Comparison of ENCODE assay signal across 19 cellular contexts in the genomic region with DNA sequence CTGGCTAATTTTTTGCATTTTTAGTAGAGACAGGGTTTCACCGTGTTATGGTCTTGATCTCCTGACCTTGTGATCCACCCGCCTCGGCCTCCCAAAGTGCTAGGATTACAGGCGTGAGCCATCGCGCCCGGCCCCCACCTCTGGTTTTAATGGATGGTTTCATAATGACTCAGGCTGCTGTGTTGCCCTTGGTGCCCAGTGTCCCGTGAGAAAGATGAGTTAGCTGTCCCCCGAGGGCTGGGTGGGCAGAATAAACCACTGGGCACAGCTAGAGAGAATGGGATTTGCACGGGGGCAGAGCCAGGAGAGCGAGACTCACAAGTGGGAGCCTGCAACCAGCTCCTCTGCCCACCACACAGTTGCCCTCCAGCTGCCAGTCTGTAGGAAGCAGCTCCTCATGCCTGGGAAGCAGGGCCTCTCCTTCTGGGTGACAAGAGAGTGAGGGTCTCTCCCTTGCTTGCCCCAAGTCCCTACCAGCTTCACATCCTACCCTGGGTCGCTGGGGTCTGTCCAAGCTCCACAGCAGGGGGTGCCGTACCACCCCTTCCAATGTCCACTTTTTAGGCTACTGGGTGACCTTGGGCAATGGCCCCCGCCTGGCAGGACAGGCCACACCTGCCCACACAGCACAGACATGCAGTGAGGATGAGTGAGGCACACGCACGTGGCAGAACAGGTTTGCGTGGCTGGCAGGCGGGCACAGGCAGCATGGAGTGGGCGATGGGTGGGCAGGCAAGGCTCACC. TPM values are rescaled to one million over a fixed set of nuclear protein-coding genes. Genes with fewer than 3 reads are reported as not detected.
DNase-seq lines count a peak whose midpoint lies in the region; ATAC-seq and TF ChIP-seq lines count a peak whose summit lies in the region.
"Had no signal": no experiment of that assay in that cellular context is flagged by ENCODE, and none has a peak within 500 bp of the region (broad histone marks: within the 10 kb centered on the region; RNA-seq: fewer than 3 reads in every experiment).

No MANE protein-coding gene starts in this region.

- no peak overlapping the region for H3K4me3 Mint-ChIP-seq in natural killer cell treated with Interleukin-12 subunit alpha and Interleukin-12 subunit beta and Interleukin-15 and Interleukin-18, amount 100 ng/mL, for 72 hours
- H3K4me3 Mint-ChIP-seq in natural killer cell: no peak overlapping the region
- H3K4me3 Mint-ChIP-seq: CD4-positive, alpha-beta T cell; IgD-negative memory B cell had no signal

- H3K27me3 ChIP-seq in adipocyte (replicated peaks; ENCODE audit: control insufficient read depth, insufficient read depth, low read length) (no peaks in the 10 kb centered on the region), esophagus squamous epithelium (no peaks in the 10 kb centered on the region)
- H3K27me3 ChIP-seq: pancreas had no signal

- H3K27me3 Mint-ChIP-seq in natural killer cell treated with Interleukin-12 subunit alpha and Interleukin-12 subunit beta and Interleukin-15 and Interleukin-18, amount 100 ng/mL, for 72 hours: no peaks in the 10 kb centered on the region
- no peaks in the 10 kb centered on the region for H3K27me3 Mint-ChIP-seq in natural killer cell (ENCODE audit: low read depth in 2 of 2)
- H3K27me3 Mint-ChIP-seq: CD4-positive, alpha-beta T cell; IgD-negative memory B cell had no signal

- H3K9me3 ChIP-seq in adipocyte (ENCODE audit: control insufficient read depth, low read length) (no peaks in the 10 kb centered on the region), esophagus squamous epithelium (no peaks in the 10 kb centered on the region)
- H3K9me3 ChIP-seq: A549, HAP-1, mucosa of descending colon, pancreas had no signal

- DNase-seq in natural killer cell treated with Interleukin-12 subunit alpha and Interleukin-12 subunit beta and Interleukin-15 and Interleukin-18, amount 100 ng/mL, for 72 hours (ENCODE audit: low spot score): peak; percentile 49
- DNase-seq in natural killer cell (no peak), adipocyte (ENCODE audit: low read depth) (peak; percentile 45), glomerular visceral epithelial cell (ENCODE audit: extremely low spot score) (peak; percentile 90), NCI-H187 treated with DMSO at 0.1 percent for 48 hours (lab: John Stamatoyannopoulos, UW) (no peak), AG08395 (ENCODE audit: low spot score) (no peak), NCI-H526 (lab: John Stamatoyannopoulos, UW) (no peak), esophagus squamous epithelium (lab: John Stamatoyannopoulos, UW) (no peak)
- DNase-seq: activated CD4-positive, alpha-beta T cell treated with anti-CD3 and anti-CD28 coated beads, Interleukin-2, amount 50 U/mL, for 1 hour; CD4-positive, alpha-beta T cell; left cardiac atrium; mucosa of descending colon; NCI-H2227 treated with DMSO at 0.1 percent for 48 hours; pancreas; stimulated activated naive CD4-positive, alpha-beta T cell treated with Interleukin-2 at 50 U/mL for 16 hours; trophoblast cell had no signal

- H3K4me3 ChIP-seq in adipocyte (ENCODE audit: low read length) (no peak overlapping the region), esophagus squamous epithelium (no peak overlapping the region)
- H3K4me3 ChIP-seq: A549, HAP-1, mucosa of descending colon, pancreas had no signal

- no peak for TF ChIP-seq CTCF in natural killer cell (IDR thresholded peaks at IDR 0.05)
- no peak for TF ChIP-seq CTCF in esophagus squamous epithelium (IDR thresholded peaks at IDR 0.05)

- no peaks in the 10 kb centered on the region for H3K36me3 Mint-ChIP-seq in natural killer cell treated with Interleukin-12 subunit alpha and Interleukin-12 subunit beta and Interleukin-15 and Interleukin-18, amount 100 ng/mL, for 72 hours
- no peaks in the 10 kb centered on the region for H3K36me3 Mint-ChIP-seq in natural killer cell

- H3K36me3 ChIP-seq in adipocyte (ENCODE audit: control insufficient read depth, insufficient read depth, low read length, severe bottlenecking) (peaks cover 29% of the 10 kb centered on the region), esophagus squamous epithelium (peaks cover 10 to 84% (median 10%) of the 10 kb centered on the region in 3 donors)

- no peaks in the 10 kb centered on the region for H3K9me3 Mint-ChIP-seq in natural killer cell treated with Interleukin-12 subunit alpha and Interleukin-12 subunit beta and Interleukin-15 and Interleukin-18, amount 100 ng/mL, for 72 hours
- no peaks in the 10 kb centered on the region for H3K9me3 Mint-ChIP-seq in natural killer cell
- H3K9me3 Mint-ChIP-seq: CD4-positive, alpha-beta T cell; IgD-negative memory B cell had no signal

- intact Hi-C loops in natural killer cell (cut with micrococcal nuclease): no loop called here
- intact Hi-C loops in esophagus squamous epithelium (cut with DNase I): no loop called here

- peak overlapping the region in 1 of 2 donors; percentile 56 for H3K27ac Mint-ChIP-seq in natural killer cell treated with Interleukin-12 subunit alpha and Interleukin-12 subunit beta and Interleukin-15 and Interleukin-18, amount 100 ng/mL, for 72 hours
- peak overlapping the region in 1 of 2 donors; percentile 47 for H3K27ac Mint-ChIP-seq in natural killer cell
- H3K27ac Mint-ChIP-seq: CD4-positive, alpha-beta T cell; IgD-negative memory B cell had no signal

- 57 to 65% methylated on average over 10 to 13 of the region's 19 CpGs for WGBS in esophagus squamous epithelium, 2 donors

- H3K27ac ChIP-seq in esophagus squamous epithelium: no peak overlapping the region
- H3K27ac ChIP-seq: A549, pancreas had no signal

- H3K4me1 Mint-ChIP-seq in natural killer cell treated with Interleukin-12 subunit alpha and Interleukin-12 subunit beta and Interleukin-15 and Interleukin-18, amount 100 ng/mL, for 72 hours (ENCODE audit: low read depth in 2 of 2): no peaks in the 10 kb centered on the region
- H3K4me1 Mint-ChIP-seq in natural killer cell: no peaks in the 10 kb centered on the region
- H3K4me1 Mint-ChIP-seq: IgD-negative memory B cell had no signal

- no peak for TF ChIP-seq POLR2A in esophagus squamous epithelium (IDR thresholded peaks at IDR 0.05)

- no peaks in the 10 kb centered on the region for H3K4me1 ChIP-seq in adipocyte (ENCODE audit: control insufficient read depth, insufficient read depth, low read length)
- peaks cover 0 to 11% (median 0%) of the 10 kb centered on the region in 3 donors for H3K4me1 ChIP-seq in esophagus squamous epithelium
- H3K4me1 ChIP-seq: HAP-1, pancreas had no signal

- no peak overlapping the region for H3K9ac ChIP-seq in adipocyte (ENCODE audit: low read length)

- ATAC-seq in natural killer cell treated with Interleukin-12 subunit alpha and Interleukin-12 subunit beta and Interleukin-15 and Interleukin-18, amount 100 ng/mL, for 72 hours: peak in 1 of 2 donors; percentile 28
- no peak for ATAC-seq in natural killer cell
- ATAC-seq: A549, left cardiac atrium, mucosa of descending colon, pancreas had no signal

RNA-seq across cellular contexts. Expression of gene NDST2, which starts 16.1 kb away (rescaled TPM):
- total RNA-seq in natural killer cell treated with Interleukin-12 subunit alpha and Interleukin-12 subunit beta and Interleukin-15 and Interleukin-18, amount 100 ng/mL, for 72 hours: 10 to 100 TPM; 42.8 to 83.3 TPM
- total RNA-seq in natural killer cell (10 to 100 TPM; 64.7 to 73.8 (median 65.4) TPM), esophagus squamous epithelium (10 to 100 TPM; 20.6 to 30.3 (median 22.3) TPM)

RNA-seq across cellular contexts. Expression of gene ZSWIM8, which starts 42.1 kb away (rescaled TPM):
- total RNA-seq in natural killer cell treated with Interleukin-12 subunit alpha and Interleukin-12 subunit beta and Interleukin-15 and Interleukin-18, amount 100 ng/mL, for 72 hours: 100 to 1,000 TPM; 121 to 148 TPM
- total RNA-seq in natural killer cell (100 to 1,000 TPM; 157 to 161 (median 159) TPM), esophagus squamous epithelium (100 to 1,000 TPM in 1 of 4 donors, 10 to 100 TPM in 3; 33.3 to 116 (median 83.9) TPM)

RNA-seq across cellular contexts. Expression of gene CHCHD1, which starts 45.7 kb away (rescaled TPM):
- total RNA-seq in natural killer cell treated with Interleukin-12 subunit alpha and Interleukin-12 subunit beta and Interleukin-15 and Interleukin-18, amount 100 ng/mL, for 72 hours: 10 to 100 TPM; 18.7 to 28.5 TPM
- total RNA-seq in natural killer cell (1 to 10 TPM; 5.2 to 7.0 (median 5.9) TPM), esophagus squamous epithelium (10 to 100 TPM; 21.4 to 41.1 (median 32.8) TPM)

RNA-seq across cellular contexts. Expression of gene CAMK2G, which starts 46.8 kb away (rescaled TPM):
- total RNA-seq in natural killer cell treated with Interleukin-12 subunit alpha and Interleukin-12 subunit beta and Interleukin-15 and Interleukin-18, amount 100 ng/mL, for 72 hours: 10 to 100 TPM in 1 of 2 donors, 1 to 10 TPM in 1; 6.9 to 15.3 TPM
- total RNA-seq in natural killer cell (10 to 100 TPM; 53.6 to 73.8 (median 62.3) TPM), esophagus squamous epithelium (10 to 100 TPM; 15.5 to 37.0 (median 28.6) TPM)

Comparison
In these comparisons a context has a peak if more than half of its experiments do, and no peak if none do; other contexts are left out.
1. DNase-seq: peak in natural killer cell treated with Interleukin-12 subunit alpha and Interleukin-12 subunit beta and Interleukin-15 and Interleukin-18, amount 100 ng/mL, for 72 hours (single experiment), adipocyte (single experiment) and glomerular visceral epithelial cell (single experiment); none in natural killer cell (single experiment), NCI-H187 treated with DMSO at 0.1 percent for 48 hours (single experiment), AG08395 (single experiment), NCI-H526 (0 of 2) and esophagus squamous epithelium (single experiment).